Comparison of ENCODE assay signal across 17 cellular contexts in the genomic region with DNA sequence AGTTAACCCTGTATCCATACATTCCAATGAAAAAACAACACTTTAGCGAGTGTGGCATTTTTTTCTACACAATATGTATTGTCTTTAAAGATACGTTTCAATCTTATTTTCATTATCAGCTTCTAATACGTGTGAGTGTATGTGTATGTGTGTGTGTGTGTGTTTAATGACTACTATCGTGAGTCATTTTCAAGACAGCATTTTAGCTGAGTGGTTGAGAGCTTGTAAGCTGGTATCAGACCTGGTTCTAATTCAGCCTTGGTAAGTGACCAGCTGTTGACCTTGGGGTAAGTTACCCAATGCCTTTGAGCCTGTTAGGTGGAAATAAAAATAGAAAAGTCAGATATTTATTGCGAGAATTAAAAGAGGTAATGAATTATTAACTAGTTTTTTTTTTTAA.
"Had no signal": no experiment of that assay in that cellular context is flagged by ENCODE, and none has a peak within 500 bp of the region (broad histone marks: within the 10 kb centered on the region; RNA-seq: fewer than 3 reads in every experiment).

No MANE protein-coding gene starts in this region.

- DNase-seq: activated CD4-positive, alpha-beta memory T cell treated with anti-CD3 and anti-CD28 coated beads, Interleukin-2, amount 10 ng/mL, durations not matched to agents 7 days and 5 days; activated CD4-positive, alpha-beta T cell treated with anti-CD3 and anti-CD28 coated beads for 1 hour; activated CD8-positive, alpha-beta memory T cell treated with anti-CD3 and anti-CD28 coated beads, Interleukin-2, amount 50 U/mL, for 4 hours; activated gamma-delta T cell treated with Interleukin-2 at 50 U/mL for 16 hours; activated T-cell treated with anti-CD3 and anti-CD28 coated beads, Interleukin-2, amount 50 U/mL, for 72 hours; central memory CD4-positive, alpha-beta T cell; cortex of kidney; effector CD8-positive, alpha-beta T cell; foreskin keratinocyte; immature natural killer cell; left cardiac atrium; lower lobe of right lung; naive B cell; small intestine; thyroid gland had no signal

- H3K4me3 ChIP-seq: lower lobe of right lung, right atrium auricular region, thyroid gland had no signal

- H3K36me3 ChIP-seq: lower lobe of right lung, right atrium auricular region, thyroid gland had no signal

- H2AFZ ChIP-seq: parathyroid adenoma had no signal

- H3K27ac ChIP-seq: foreskin keratinocyte, lower lobe of right lung, parathyroid adenoma, right atrium auricular region, thyroid gland had no signal

- ATAC-seq: activated T-cell treated with anti-CD3 and anti-CD28 coated beads, Interleukin-2, amount 50 U/mL, for 72 hours; foreskin keratinocyte; left cardiac atrium; lower lobe of right lung had no signal

- H3K4me1 ChIP-seq: foreskin keratinocyte, lower lobe of right lung, parathyroid adenoma, right atrium auricular region, thyroid gland had no signal

- H3K27me3 ChIP-seq: foreskin keratinocyte, right atrium auricular region, thyroid gland had no signal

- H3K9ac ChIP-seq: parathyroid adenoma had no signal

- H3K79me2 ChIP-seq: parathyroid adenoma had no signal

- H3K9me3 ChIP-seq: lower lobe of right lung, right atrium auricular region, thyroid gland had no signal
